Comparison of ENCODE assay signal across 9 cellular contexts in genomic region chr5:56211298-56211865, GRCh38. TPM values are rescaled to one million over a fixed set of nuclear protein-coding genes. Genes with fewer than 3 reads are reported as not detected.
DNase-seq lines count a peak whose midpoint lies in the region; ATAC-seq and TF ChIP-seq lines count a peak whose summit lies in the region.
"Had no signal": no experiment of that assay in that cellular context is flagged by ENCODE, and none has a peak within 500 bp of the region (broad histone marks: within the 10 kb centered on the region; RNA-seq: fewer than 3 reads in every experiment).

No MANE protein-coding gene starts in this region.

- ATAC-seq in naive thymus-derived CD8-positive, alpha-beta T cell = no peak

- H3K4me3 ChIP-seq in adrenal gland (no peak overlapping the region), skeletal muscle satellite cell (ENCODE audit: low read length) (no peak overlapping the region)

- POLR2A ChIA-PET in naive thymus-derived CD8-positive, alpha-beta T cell (lab: Charles Lee) = no interaction called here

- no peak overlapping the region for H3K4me3 Mint-ChIP-seq in naive thymus-derived CD8-positive, alpha-beta T cell

- H3K9me3 Mint-ChIP-seq in naive thymus-derived CD8-positive, alpha-beta T cell = peaks cover 4 to 23% (median 14%) of the 10 kb centered on the region in 9 donors

- DNase-seq in HCEC 1CT (peak; percentile 95), adrenal gland (peak in 6 of 7 donors; percentile 34 to 79 (median 67)), hepatic stellate cell (ENCODE audit: low spot score) (peak; percentile 75), head of caudate nucleus (no peak), OCI-M1 (lab: John Stamatoyannopoulos, UW) (no peak)
- DNase-seq in NK-92 treated with Interleukin-12 subunit alpha and Interleukin-12 subunit beta, amount 100 ng/mL, for 24 hours (lab: John Stamatoyannopoulos, UW) = no peak
- no peak for DNase-seq in naive thymus-derived CD8-positive, alpha-beta T cell
- DNase-seq: H7 had no signal

- no peaks in the 10 kb centered on the region for H3K4me1 Mint-ChIP-seq in naive thymus-derived CD8-positive, alpha-beta T cell

- 40 to 70% (median 61%) methylated on average over 2 of the region's 2 CpGs for WGBS in adrenal gland, 4 donors

- H3K27me3 ChIP-seq in adrenal gland (no peaks in the 10 kb centered on the region), skeletal muscle satellite cell (ENCODE audit: control insufficient read depth, insufficient read depth, low read length) (no peaks in the 10 kb centered on the region)

- peak overlapping the region in 2 of 5 donors; percentile 3 to 16 for H3K27ac ChIP-seq in adrenal gland

- H3K9me3 ChIP-seq in adrenal gland (replicated peaks in 1 of 3) (no peaks in the 10 kb centered on the region), skeletal muscle satellite cell (replicated peaks; ENCODE audit: low read length) (no peaks in the 10 kb centered on the region)

- H3K36me3 Mint-ChIP-seq in naive thymus-derived CD8-positive, alpha-beta T cell = peaks cover 0 to 20% (median 14%) of the 10 kb centered on the region in 3 donors

- intact Hi-C loops in adrenal gland (cut with DNase I) (no loop called here), head of caudate nucleus (cut with DNase I) (no loop called here)

- TF ChIP-seq CTCF in adrenal gland (IDR thresholded peaks at IDR 0.05) = no peak

- H3K4me2 ChIP-seq in skeletal muscle satellite cell (ENCODE audit: low read length) = peak overlapping the region; percentile 63

- peak overlapping the region; percentile 12 for H3K9ac ChIP-seq in skeletal muscle satellite cell (ENCODE audit: low read depth, low read length)

- H3K36me3 ChIP-seq in adrenal gland (replicated peaks in 1 of 2) = no peaks in the 10 kb centered on the region
- no peaks in the 10 kb centered on the region for H3K36me3 ChIP-seq in skeletal muscle satellite cell (ENCODE audit: insufficient read depth, low read length)

- no peak for TF ChIP-seq POLR2A in adrenal gland (IDR thresholded peaks at IDR 0.05)

- H3K27me3 Mint-ChIP-seq in naive thymus-derived CD8-positive, alpha-beta T cell = no peaks in the 10 kb centered on the region

- no peak overlapping the region for H3K27ac Mint-ChIP-seq in naive thymus-derived CD8-positive, alpha-beta T cell

- H3K4me1 ChIP-seq in adrenal gland (replicated peaks in 1 of 2) (no peaks in the 10 kb centered on the region), skeletal muscle satellite cell (ENCODE audit: control insufficient read depth, insufficient read depth, low read length) (peaks cover 30% of the 10 kb centered on the region)

RNA-seq across cellular contexts. Expression of gene ANKRD55, which starts 21.7 kb away (rescaled TPM):
- total RNA-seq in adrenal gland = under 1 TPM in 5 of 8 donors, not detected in 3; 0.21 to 0.81 (median 0.36) TPM
- under 1 TPM in 2 of 3 donors, not detected in 1; 0.03 to 0.31 TPM for polyA plus RNA-seq in adrenal gland
- not detected in 2 replicates for total RNA-seq in skeletal muscle satellite cell (2012; rRNA removed)
- not detected for total RNA-seq in naive thymus-derived CD8-positive, alpha-beta T cell
- 1 to 10 TPM; 1.5 to 1.6 (median 1.6) TPM for polyA plus RNA-seq in naive thymus-derived CD8-positive, alpha-beta T cell
- total RNA-seq: H7 had no signal

Comparison
In these comparisons a context has a peak if more than half of its experiments do, and no peak if none do; other contexts are left out.
1. DNase-seq: peak in HCEC 1CT (single experiment), adrenal gland (6 of 7) and hepatic stellate cell (single experiment); none in head of caudate nucleus (0 of 42), NK-92 treated with Interleukin-12 subunit alpha and Interleukin-12 subunit beta, amount 100 ng/mL, for 24 hours (single experiment), naive thymus-derived CD8-positive, alpha-beta T cell (0 of 10) and OCI-M1 (single experiment).